ENCODE assay signal across 12 cellular contexts in the genomic region with DNA sequence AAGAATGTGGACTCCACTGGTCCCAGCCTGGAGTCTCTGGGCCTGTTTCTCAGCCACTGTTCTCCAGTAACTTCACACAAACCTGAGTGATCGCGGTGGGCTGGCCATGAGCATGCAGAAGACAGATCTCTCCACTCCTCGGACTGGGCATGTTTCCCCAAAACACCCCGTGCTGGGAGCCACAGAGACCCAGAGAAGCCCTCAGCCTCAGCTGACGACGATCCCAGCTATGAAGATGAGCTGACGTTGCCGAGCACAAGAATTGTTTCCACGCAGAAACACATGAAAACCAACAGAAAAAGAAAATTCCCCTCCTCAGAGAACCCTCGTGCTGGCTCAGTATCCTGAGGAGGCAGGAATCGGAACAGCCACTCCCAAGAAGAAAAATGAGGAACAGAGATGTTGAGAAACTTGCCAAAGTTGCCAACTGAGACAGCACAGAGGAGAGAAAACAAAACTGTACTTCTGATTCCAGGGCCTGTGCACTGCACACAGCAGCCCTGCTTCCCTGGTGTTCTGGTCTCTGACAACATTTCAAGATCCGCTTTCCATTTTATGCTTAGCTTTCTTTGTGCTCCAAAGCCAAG.
DNase-seq lines count a peak whose midpoint lies in the region; ATAC-seq and TF ChIP-seq lines count a peak whose summit lies in the region.
"Had no signal": no experiment of that assay in that cellular context is flagged by ENCODE, and none has a peak within 500 bp of the region (broad histone marks: within the 10 kb centered on the region; RNA-seq: fewer than 3 reads in every experiment).

No MANE protein-coding gene starts in this region.

- no peaks in the 10 kb centered on the region for H3K27me3 ChIP-seq in right cardiac atrium (ENCODE audit: control insufficient read depth, insufficient read depth)

- H3K4me3 ChIP-seq in right cardiac atrium (ENCODE audit: low read length) (no peak overlapping the region), foreskin fibroblast (ENCODE audit: low read depth in 1 of 2, low read length in 2 of 2) (no peak overlapping the region)

- CTCF ChIA-PET in WTC11 (lab: Charles Lee): no interaction called here

- H3K27me3 Mint-ChIP-seq in CD14-positive monocyte (ENCODE audit: low read depth in 3 of 3): no peaks in the 10 kb centered on the region
- no peaks in the 10 kb centered on the region for H3K27me3 Mint-ChIP-seq in WTC11 (ENCODE audit: low read depth)

- TF ChIP-seq CTCF in CD14-positive monocyte (IDR thresholded peaks at IDR 0.05): no peak
- no peak for TF ChIP-seq CTCF in WTC11 (IDR thresholded peaks at IDR 0.05)
- no peak for TF ChIP-seq CTCF in foreskin fibroblast (IDR thresholded peaks at IDR 0.05; ENCODE audit: low read depth, low read length)

- DNase-seq in CD14-positive monocyte (ENCODE audit: low spot score) (peak; percentile 59), WTC11 (ENCODE audit: low spot score) (no peak), right cardiac atrium (no peak), sciatic nerve (ENCODE audit: low spot score) (no peak), foreskin fibroblast (no peak)
- no peak for DNase-seq in stimulated activated CD4-positive, alpha-beta T cell treated with anti-CD3 and anti-CD28 coated beads, Interleukin-12 subunit alpha, Interleukin-12 subunit beta, amount 100 ng/mL, for 4 hours
- DNase-seq in stimulated activated CD4-positive, alpha-beta T cell treated with anti-CD3 and anti-CD28 coated beads, Interleukin-4, amount 100 ng/mL, for 1 hour: no peak
- DNase-seq: effector memory CD4-positive, alpha-beta T cell; stimulated activated CD8-positive, alpha-beta memory T cell treated with anti-CD3 and anti-CD28 coated beads, Interleukin-4, amount 100 ng/mL, for 48 hours had no signal

- WGBS in right cardiac atrium: 76% methylated on average over 12 of the region's 12 CpGs

- intact Hi-C loops in CD14-positive monocyte (cut with micrococcal nuclease): loop anchor here in 1 of 2 donors (5.0 kb wide), 1 partner anchor 46 kb away; no protein-coding TSS in a partner anchor
- intact Hi-C loops in right cardiac atrium (cut with DNase I): no loop called here
- intact Hi-C loops in sciatic nerve (cut with DNase I): loop anchor here (10.0 kb wide), 1 partner anchor 68 kb away; no protein-coding TSS in a partner anchor

- no peaks in the 10 kb centered on the region for H3K9me3 ChIP-seq in right cardiac atrium (ENCODE audit: control insufficient read depth, low read length)

- ATAC-seq in WTC11 (no peak), right cardiac atrium (peak; percentile 66 to 73), sciatic nerve (peak; percentile 83), SK-N-SH treated with all-trans-retinoic acid at 6 μM for 48 hours (no peak)
- ATAC-seq: Panc1 had no signal

- H3K36me3 Mint-ChIP-seq in CD14-positive monocyte (peaks cover 84 to 92% of the 10 kb centered on the region in 2 donors), WTC11 (peaks cover 56% of the 10 kb centered on the region)

- peak overlapping the region; percentile 78 to 92 for H3K4me3 Mint-ChIP-seq in CD14-positive monocyte
- H3K4me3 Mint-ChIP-seq in WTC11: no peak overlapping the region

- H3K4me1 ChIP-seq in right cardiac atrium (ENCODE audit: control insufficient read depth, insufficient read depth, low read length): peaks cover 11% of the 10 kb centered on the region

- POLR2A ChIA-PET in WTC11 (lab: Charles Lee): interaction anchor here (0.6 to 0.7 kb wide), 2 partner anchors 82 to 280 kb away, joined by 3 to 4 read pairs; a partner anchor contains a TSS

- H3K27ac Mint-ChIP-seq in CD14-positive monocyte: peak overlapping the region; percentile 91 to 97 (median 96)
- H3K27ac Mint-ChIP-seq in WTC11: peak overlapping the region; percentile 63

- peaks cover 0 to 3% (median 0%) of the 10 kb centered on the region in 7 donors for H3K9me3 Mint-ChIP-seq in CD14-positive monocyte
- peaks cover 8% of the 10 kb centered on the region for H3K9me3 Mint-ChIP-seq in WTC11

- peak overlapping the region; percentile 62 for H3K27ac ChIP-seq in right cardiac atrium (ENCODE audit: low read length)
- H3K27ac ChIP-seq: C4-2B had no signal

- peaks cover 84% of the 10 kb centered on the region for H3K4me1 Mint-ChIP-seq in CD14-positive monocyte
- peaks cover 44% of the 10 kb centered on the region for H3K4me1 Mint-ChIP-seq in WTC11

TF ChIP-seq in WTC11, 78 proteins besides CTCF, POLR2A, EP300 and RAD21 (continues in another document):
- TF ChIP-seq, protein P1, sequence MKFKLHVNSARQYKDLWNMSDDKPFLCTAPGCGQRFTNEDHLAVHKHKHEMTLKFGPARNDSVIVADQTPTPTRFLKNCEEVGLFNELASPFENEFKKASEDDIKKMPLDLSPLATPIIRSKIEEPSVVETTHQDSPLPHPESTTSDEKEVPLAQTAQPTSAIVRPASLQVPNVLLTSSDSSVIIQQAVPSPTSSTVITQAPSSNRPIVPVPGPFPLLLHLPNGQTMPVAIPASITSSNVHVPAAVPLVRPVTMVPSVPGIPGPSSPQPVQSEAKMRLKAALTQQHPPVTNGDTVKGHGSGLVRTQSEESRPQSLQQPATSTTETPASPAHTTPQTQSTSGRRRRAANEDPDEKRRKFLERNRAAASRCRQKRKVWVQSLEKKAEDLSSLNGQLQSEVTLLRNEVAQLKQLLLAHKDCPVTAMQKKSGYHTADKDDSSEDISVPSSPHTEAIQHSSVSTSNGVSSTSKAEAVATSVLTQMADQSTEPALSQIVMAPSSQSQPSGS (CRISPR knock-in tag; IDR thresholded peaks at IDR 0.05; ENCODE audit: borderline replicate concordance, low read depth): no peak
- TF ChIP-seq ZNF317 (CRISPR knock-in tag; IDR thresholded peaks at IDR 0.05; ENCODE audit: borderline replicate concordance, low read depth) (no peak), SMAD4 (CRISPR knock-in tag; IDR thresholded peaks at IDR 0.05) (no peak), RORB (CRISPR knock-in tag; IDR thresholded peaks at IDR 0.05) (no peak), ZNF416 (CRISPR knock-in tag; IDR thresholded peaks at IDR 0.05) (no peak), PRRX2 (CRISPR knock-in tag; IDR thresholded peaks at IDR 0.05) (no peak)
- TF ChIP-seq, protein P2, sequence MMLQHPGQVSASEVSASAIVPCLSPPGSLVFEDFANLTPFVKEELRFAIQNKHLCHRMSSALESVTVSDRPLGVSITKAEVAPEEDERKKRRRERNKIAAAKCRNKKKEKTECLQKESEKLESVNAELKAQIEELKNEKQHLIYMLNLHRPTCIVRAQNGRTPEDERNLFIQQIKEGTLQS (CRISPR knock-in tag; conservative IDR thresholded peaks at IDR 0.05): no peak

TF ChIP-seq in SK-N-SH treated with all-trans-retinoic acid at 6 μM for 48 hours, 23 proteins besides CTCF, POLR2A, EP300 and RAD21:
- TF ChIP-seq, protein P3, sequence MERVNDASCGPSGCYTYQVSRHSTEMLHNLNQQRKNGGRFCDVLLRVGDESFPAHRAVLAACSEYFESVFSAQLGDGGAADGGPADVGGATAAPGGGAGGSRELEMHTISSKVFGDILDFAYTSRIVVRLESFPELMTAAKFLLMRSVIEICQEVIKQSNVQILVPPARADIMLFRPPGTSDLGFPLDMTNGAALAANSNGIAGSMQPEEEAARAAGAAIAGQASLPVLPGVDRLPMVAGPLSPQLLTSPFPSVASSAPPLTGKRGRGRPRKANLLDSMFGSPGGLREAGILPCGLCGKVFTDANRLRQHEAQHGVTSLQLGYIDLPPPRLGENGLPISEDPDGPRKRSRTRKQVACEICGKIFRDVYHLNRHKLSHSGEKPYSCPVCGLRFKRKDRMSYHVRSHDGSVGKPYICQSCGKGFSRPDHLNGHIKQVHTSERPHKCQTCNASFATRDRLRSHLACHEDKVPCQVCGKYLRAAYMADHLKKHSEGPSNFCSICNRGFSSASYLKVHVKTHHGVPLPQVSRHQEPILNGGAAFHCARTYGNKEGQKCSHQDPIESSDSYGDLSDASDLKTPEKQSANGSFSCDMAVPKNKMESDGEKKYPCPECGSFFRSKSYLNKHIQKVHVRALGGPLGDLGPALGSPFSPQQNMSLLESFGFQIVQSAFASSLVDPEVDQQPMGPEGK (CRISPR knock-in tag; IDR thresholded peaks at IDR 0.05; ENCODE audit: borderline replicate concordance): no peak
- no peak for TF ChIP-seq ARNTL (CRISPR knock-in tag; IDR thresholded peaks at IDR 0.05; ENCODE audit: borderline replicate concordance, low read depth)
- TF ChIP-seq CSDC2 (CRISPR knock-in tag; IDR thresholded peaks at IDR 0.05): no peak
- TF ChIP-seq, protein P4, sequence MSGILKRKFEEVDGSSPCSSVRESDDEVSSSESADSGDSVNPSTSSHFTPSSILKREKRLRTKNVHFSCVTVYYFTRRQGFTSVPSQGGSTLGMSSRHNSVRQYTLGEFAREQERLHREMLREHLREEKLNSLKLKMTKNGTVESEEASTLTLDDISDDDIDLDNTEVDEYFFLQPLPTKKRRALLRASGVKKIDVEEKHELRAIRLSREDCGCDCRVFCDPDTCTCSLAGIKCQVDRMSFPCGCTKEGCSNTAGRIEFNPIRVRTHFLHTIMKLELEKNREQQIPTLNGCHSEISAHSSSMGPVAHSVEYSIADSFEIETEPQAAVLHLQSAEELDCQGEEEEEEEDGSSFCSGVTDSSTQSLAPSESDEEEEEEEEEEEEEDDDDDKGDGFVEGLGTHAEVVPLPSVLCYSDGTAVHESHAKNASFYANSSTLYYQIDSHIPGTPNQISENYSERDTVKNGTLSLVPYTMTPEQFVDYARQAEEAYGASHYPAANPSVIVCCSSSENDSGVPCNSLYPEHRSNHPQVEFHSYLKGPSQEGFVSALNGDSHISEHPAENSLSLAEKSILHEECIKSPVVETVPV (CRISPR knock-in tag; IDR thresholded peaks at IDR 0.05): no peak
- TF ChIP-seq, protein P5, sequence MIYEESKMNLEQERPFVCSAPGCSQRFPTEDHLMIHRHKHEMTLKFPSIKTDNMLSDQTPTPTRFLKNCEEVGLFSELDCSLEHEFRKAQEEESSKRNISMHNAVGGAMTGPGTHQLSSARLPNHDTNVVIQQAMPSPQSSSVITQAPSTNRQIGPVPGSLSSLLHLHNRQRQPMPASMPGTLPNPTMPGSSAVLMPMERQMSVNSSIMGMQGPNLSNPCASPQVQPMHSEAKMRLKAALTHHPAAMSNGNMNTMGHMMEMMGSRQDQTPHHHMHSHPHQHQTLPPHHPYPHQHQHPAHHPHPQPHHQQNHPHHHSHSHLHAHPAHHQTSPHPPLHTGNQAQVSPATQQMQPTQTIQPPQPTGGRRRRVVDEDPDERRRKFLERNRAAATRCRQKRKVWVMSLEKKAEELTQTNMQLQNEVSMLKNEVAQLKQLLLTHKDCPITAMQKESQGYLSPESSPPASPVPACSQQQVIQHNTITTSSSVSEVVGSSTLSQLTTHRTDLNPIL (CRISPR knock-in tag; IDR thresholded peaks at IDR 0.05; ENCODE audit: low read depth): no peak
TF ChIP-seq in SK-N-SH treated with all-trans-retinoic acid at 6 μM for 48 hours: peak in this region for 0.

Comparison
In these comparisons a context has a peak if more than half of its experiments do, and no peak if none do; other contexts are left out.
1. ATAC-seq: peak in right cardiac atrium (2 of 2) and sciatic nerve (single experiment); none in WTC11 (single experiment) and SK-N-SH treated with all-trans-retinoic acid at 6 μM for 48 hours (single experiment).